Comparison of ENCODE assay signal across 2 cellular contexts in genomic region chr7:34057136-34057535, GRCh38.
TF ChIP-seq lines count a peak whose summit lies in the region.

No MANE protein-coding gene starts in this region.

TF ChIP-seq in A549, 52 proteins besides CTCF, POLR2A, EP300 and RAD21:
- TF ChIP-seq MAFK (IDR thresholded peaks at IDR 0.05; ENCODE audit: partially characterized antibody) (no peak), HEYL (CRISPR knock-in tag; IDR thresholded peaks at IDR 0.05) (no peak), ZNF302 (CRISPR knock-in tag; IDR thresholded peaks at IDR 0.05) (no peak), CBX8 (IDR thresholded peaks at IDR 0.05) (no peak)

TF ChIP-seq in IMR-90, 13 proteins besides CTCF, POLR2A, EP300 and RAD21:
- TF ChIP-seq ELK1 (IDR thresholded peaks at IDR 0.05; ENCODE audit: borderline replicate concordance, low read depth, low read length) (no peak), FOS (IDR thresholded peaks at IDR 0.05; ENCODE audit: low read depth, low read length) (no peak)
